Comparison of ENCODE assay signal across 27 cellular contexts in genomic region chr12:49730050-49730449, GRCh38.
"Had no signal": no experiment of that assay in that cellular context is flagged by ENCODE, and none has a peak within 500 bp of the region (broad histone marks: within the 10 kb centered on the region; RNA-seq: fewer than 3 reads in every experiment).

No MANE protein-coding gene starts in this region.

- DNase-seq: stimulated activated CD4-positive, alpha-beta T cell treated with anti-CD3 and anti-CD28 coated beads, Interleukin-2, amount 100 ng/mL, for 48 hours; stimulated activated CD4-positive, alpha-beta T cell treated with anti-CD3 and anti-CD28 coated beads, Interleukin-4, amount 100 ng/mL, for 1 hour; stimulated activated CD4-positive, alpha-beta T cell treated with anti-CD3 and anti-CD28 coated beads, Interleukin-4, amount 100 ng/mL, for 24 hours; stimulated activated CD4-positive, alpha-beta T cell treated with anti-CD3 and anti-CD28 coated beads, Interleukin-4, amount 100 ng/mL, for 4 hours; stimulated activated CD8-positive, alpha-beta memory T cell treated with anti-CD3 and anti-CD28 coated beads, Interleukin-4, amount 100 ng/mL, for 48 hours; stimulated activated naive B cell treated with anti-CD40 and anti-IgM and Interleukin-4, amounts not matched to agents 10 μg/mL and 1 μg/mL and 100 μg/mL, for 72 hours; stimulated activated naive CD4-positive, alpha-beta T cell; stimulated activated naive CD4-positive, alpha-beta T cell treated with Interleukin-2 at 50 U/mL for 16 hours; stimulated activated naive CD8-positive, alpha-beta T cell treated with anti-CD3 and anti-CD28 coated beads, Interleukin-15, amount 100 ng/mL, for 72 hours; stimulated activated naive CD8-positive, alpha-beta T cell treated with anti-CD3 and anti-CD28 coated beads, Interleukin-15, Interleukin-2, amounts not matched to agents 100 U/mL and 50 U/mL, for 24 hours; stomach; substantia nigra; testis; thyroid gland; tibial artery; transverse colon; trophoblast cell; upper lobe of left lung; upper lobe of right lung; uterus had no signal

- H3K27me3 ChIP-seq: stomach, suprapubic skin, testis, thyroid gland, tibial nerve, upper lobe of left lung, upper lobe of right lung, uterus, vagina had no signal

- H3K9me3 ChIP-seq: stomach, suprapubic skin, testis, thoracic aorta, thyroid gland, tibial artery, tibial nerve, transverse colon, upper lobe of left lung, upper lobe of right lung, uterus, vagina had no signal

- H3K36me3 ChIP-seq: stomach, suprapubic skin, thoracic aorta, thyroid gland, tibial artery, tibial nerve, transverse colon, upper lobe of left lung, upper lobe of right lung, uterus, vagina had no signal

- FAIRE-seq: urothelium cell line had no signal

- H3K4me3 ChIP-seq: stomach, suprapubic skin, testis, thoracic aorta, thyroid gland, tibial artery, tibial nerve, transverse colon, upper lobe of left lung, upper lobe of right lung, uterus, vagina had no signal

- H3K4me1 ChIP-seq: stomach, suprapubic skin, testis, thyroid gland, tibial artery, tibial nerve, transverse colon, upper lobe of left lung, upper lobe of right lung, uterus, vagina had no signal

- ATAC-seq: stimulated activated effector memory CD8-positive, alpha-beta T cell treated with anti-CD3 and anti-CD28 coated beads, Interleukin-12 subunit alpha, Interleukin-12 subunit beta, amount 100 ng/mL, for 72 hours; stimulated activated memory B cell treated with anti-CD40 and anti-IgM and Interleukin-4, amounts not matched to agents 10 μg/mL and 1 μg/mL and 100 μg/mL, for 72 hours; stimulated activated naive B cell treated with anti-CD40 and anti-IgM and Interleukin-4, amounts not matched to agents 10 μg/mL and 1 μg/mL and 100 μg/mL, for 72 hours; stimulated activated naive CD8-positive, alpha-beta T cell treated with anti-CD3 and anti-CD28 coated beads, Interleukin-15, amount 100 ng/mL, for 72 hours; stimulated activated naive CD8-positive, alpha-beta T cell treated with anti-CD3 and anti-CD28 coated beads, Interleukin-15, Interleukin-2, amounts not matched to agents 100 U/mL and 50 U/mL, for 24 hours; upper lobe of right lung had no signal

- H3K27ac ChIP-seq: stomach, suprapubic skin, testis, thoracic aorta, thyroid gland, tibial artery, tibial nerve, transverse colon, upper lobe of left lung, upper lobe of right lung, uterus, vagina had no signal
